Comparison of ENCODE assay signal across 8 cellular contexts in genomic region chr10:3784510-3785250, GRCh38. TPM values are rescaled to one million over a fixed set of nuclear protein-coding genes. Genes with fewer than 3 reads are reported as not detected.
A peak's percentile ranks its signal among the peaks of the same experiment; 100 is the strongest.
DNase-seq lines count a peak whose midpoint lies in the region; ATAC-seq and TF ChIP-seq lines count a peak whose summit lies in the region.

Gene KLF6 (minus strand): TSS chr10:3785209. CDS start chr10:3785014, 195 bp downstream.

- TF ChIP-seq CTCF in DOHH2 (IDR thresholded peaks at IDR 0.05; ENCODE audit: low read depth, low read length, poor library complexity, severe bottlenecking) (peak; percentile 41), heart right ventricle (IDR thresholded peaks at IDR 0.05) (no peak)

- peaks cover 28% of the 10 kb centered on the region for H3K4me1 ChIP-seq in DOHH2 (ENCODE audit: control insufficient read depth, low read length)
- peaks cover 16 to 41% (median 33%) of the 10 kb centered on the region in 9 donors for H3K4me1 ChIP-seq in heart right ventricle

- H3K79me2 ChIP-seq in DOHH2 (ENCODE audit: control insufficient read depth, low read length), result peaks cover 53% of the 10 kb centered on the region

- peaks cover 57% of the 10 kb centered on the region for H3K36me3 Mint-ChIP-seq in activated naive CD8-positive, alpha-beta T cell treated with anti-CD3 and anti-CD28 coated beads, Interleukin-2, amount 10 ng/mL, durations not matched to agents 7 days and 5 days

- H3K9me3 ChIP-seq in DOHH2 (ENCODE audit: control insufficient read depth, insufficient read depth, low read length) (no peaks in the 10 kb centered on the region), KOPT-K1 (ENCODE audit: insufficient read depth, low read length, poor library complexity, severe bottlenecking) (no peaks in the 10 kb centered on the region), heart right ventricle (peaks cover 0 to 9% (median 0%) of the 10 kb centered on the region in 11 donors)

- H3K9me2 ChIP-seq in DOHH2 (replicated peaks; ENCODE audit: control insufficient read depth, low read length), result no peaks in the 10 kb centered on the region

- DNase-seq in activated naive CD8-positive, alpha-beta T cell treated with anti-CD3 and anti-CD28 coated beads, Interleukin-2, amount 10 ng/mL, durations not matched to agents 7 days and 5 days, result no peak
- DNase-seq in heart right ventricle, result peak in 1 of 2 donors; percentile 74
- DNase-seq in posterior cingulate gyrus, result peak in 6 of 10 donors; percentile 25 to 91 (median 74)
- DNase-seq in putamen (ENCODE audit: low spot score), result no peak
- DNase-seq in DMS153 treated with DMSO at 0.1 percent for 48 hours (lab: John Stamatoyannopoulos, UW; ENCODE audit: unreplicated experiment), result no peak

- intact Hi-C loops in heart right ventricle (cut with DNase I) (loop anchor here in 8 of 10 donors (2.0 to 10.0 kb wide), 24 partner anchors 22 to 983 kb away; no protein-coding TSS in a partner anchor), posterior cingulate gyrus (cut with DNase I) (loop anchor here (10.0 kb wide), 3 partner anchors 310 to 870 kb away; no protein-coding TSS in a partner anchor)

- H3K27me3 Mint-ChIP-seq in activated naive CD8-positive, alpha-beta T cell treated with anti-CD3 and anti-CD28 coated beads, Interleukin-2, amount 10 ng/mL, durations not matched to agents 7 days and 5 days, result no peaks in the 10 kb centered on the region

- H3K27me3 ChIP-seq in DOHH2 (ENCODE audit: control insufficient read depth, low read length) (no peaks in the 10 kb centered on the region), heart right ventricle (no peaks in the 10 kb centered on the region)

- H4K20me1 ChIP-seq in DOHH2 (ENCODE audit: control insufficient read depth, insufficient read depth, low read depth, low read length), result peaks cover 34% of the 10 kb centered on the region

- peak within 1 kb of the TSS; percentile 92 for H3K4me3 Mint-ChIP-seq in activated naive CD8-positive, alpha-beta T cell treated with anti-CD3 and anti-CD28 coated beads, Interleukin-2, amount 10 ng/mL, durations not matched to agents 7 days and 5 days

- POLR2A ChIA-PET in activated naive CD8-positive, alpha-beta T cell treated with anti-CD3 and anti-CD28 coated beads, Interleukin-2, amount 10 ng/mL, durations not matched to agents 7 days and 5 days (lab: Charles Lee), result interaction anchor here (0.5 to 6.8 kb wide), 87 partner anchors 8 to 979 kb away, joined by 3 to 533 read pairs (median 5); partner anchors contain the start of gene PITRM1

- ATAC-seq in GM21390 (IDR thresholded peaks at IDR 0.05; ENCODE audit: unreplicated experiment), result peak; percentile 1
- ATAC-seq in activated naive CD8-positive, alpha-beta T cell treated with anti-CD3 and anti-CD28 coated beads, Interleukin-2, amount 10 ng/mL, durations not matched to agents 7 days and 5 days (ENCODE audit: low read depth), result peak; percentile 2
- peak in 6 of 8 donors; percentile 1 to 40 (median 13) for ATAC-seq in heart right ventricle

- peaks cover 42% of the 10 kb centered on the region for H3K4me1 Mint-ChIP-seq in activated naive CD8-positive, alpha-beta T cell treated with anti-CD3 and anti-CD28 coated beads, Interleukin-2, amount 10 ng/mL, durations not matched to agents 7 days and 5 days

- H3K4me2 ChIP-seq in DOHH2 (ENCODE audit: low read length), result peak within 1 kb of the TSS; percentile 87

- H3K9me3 Mint-ChIP-seq in activated naive CD8-positive, alpha-beta T cell treated with anti-CD3 and anti-CD28 coated beads, Interleukin-2, amount 10 ng/mL, durations not matched to agents 7 days and 5 days, result peaks cover 4% of the 10 kb centered on the region

- 0% methylated on average over 69 of the region's 69 CpGs for WGBS in heart right ventricle, 2 donors

- H3K4me3 ChIP-seq in DOHH2 (ENCODE audit: low read length) (peak within 1 kb of the TSS; percentile 81), heart right ventricle (peak within 1 kb of the TSS; percentile 67 to 99 (median 94))

- H3K36me3 ChIP-seq in DOHH2 (ENCODE audit: control insufficient read depth, low read length), result peaks cover 53% of the 10 kb centered on the region
- H3K36me3 ChIP-seq in KOPT-K1 (ENCODE audit: insufficient read depth, low read length), result peaks cover 29% of the 10 kb centered on the region
- peaks cover 0 to 29% (median 20%) of the 10 kb centered on the region in 9 donors for H3K36me3 ChIP-seq in heart right ventricle

- H3K27ac Mint-ChIP-seq in activated naive CD8-positive, alpha-beta T cell treated with anti-CD3 and anti-CD28 coated beads, Interleukin-2, amount 10 ng/mL, durations not matched to agents 7 days and 5 days, result peak within 1 kb of the TSS; percentile 99

- H3F3A ChIP-seq in DOHH2 (ENCODE audit: control insufficient read depth, insufficient read depth), result no peaks in the 10 kb centered on the region

- H3K27ac ChIP-seq in DOHH2 (ENCODE audit: low read depth, low read length) (peak within 1 kb of the TSS; percentile 90), KOPT-K1 (ENCODE audit: low read depth, low read length, poor library complexity, severe bottlenecking) (peak within 1 kb of the TSS; percentile 97), heart right ventricle (peak within 1 kb of the TSS; percentile 99 to 100 (median 100))

RNA-seq across cellular contexts. Expression of gene KLF6, which starts in this region (rescaled TPM):
- 100 to 1,000 TPM; 350 to 352 TPM for total RNA-seq in activated naive CD8-positive, alpha-beta T cell treated with anti-CD3 and anti-CD28 coated beads, Interleukin-2, amount 10 ng/mL, durations not matched to agents 7 days and 5 days
- 10 to 100 TPM; 40.4 to 90.5 (median 56.6) TPM for total RNA-seq in heart right ventricle
- polyA plus RNA-seq in heart right ventricle, result 10 to 100 TPM; 22.1 to 34.1 TPM

Comparison
In these comparisons a context has a peak if more than half of its experiments do, and no peak if none do; other contexts are left out.
1. DNase-seq: peak in posterior cingulate gyrus (6 of 10); none in activated naive CD8-positive, alpha-beta T cell treated with anti-CD3 and anti-CD28 coated beads, Interleukin-2, amount 10 ng/mL, durations not matched to agents 7 days and 5 days (single experiment), putamen (single experiment) and DMS153 treated with DMSO at 0.1 percent for 48 hours (single experiment).
2. Peak in every context shown above with its lines, with median percentiles within 50 percentile points of each other: H3K27ac ChIP-seq and ATAC-seq.